Comparison of ENCODE assay signal across 14 cellular contexts in the genomic region with DNA sequence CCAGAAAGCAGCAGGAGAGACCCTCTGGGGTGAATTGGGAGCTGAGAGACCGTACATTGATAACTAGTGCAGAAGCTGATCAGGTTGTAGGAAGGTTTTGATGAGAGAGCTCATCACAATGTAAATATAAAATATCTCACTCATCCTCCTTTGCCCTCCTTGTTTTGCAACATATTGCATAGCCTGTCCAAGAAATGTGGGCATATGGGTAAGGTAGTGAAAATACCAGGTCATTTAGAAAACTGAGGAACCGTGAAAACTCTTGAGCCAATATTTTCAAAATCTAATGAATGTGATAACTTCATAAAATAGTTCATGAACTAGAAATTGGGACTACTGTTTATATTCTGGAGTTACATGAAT. TPM values are rescaled to one million over a fixed set of nuclear protein-coding genes. Genes with fewer than 3 reads are reported as not detected.
A peak's percentile ranks its signal among the peaks of the same experiment; 100 is the strongest.
DNase-seq lines count a peak whose midpoint lies in the region; ATAC-seq and TF ChIP-seq lines count a peak whose summit lies in the region.
"Had no signal": no experiment of that assay in that cellular context is flagged by ENCODE, and none has a peak within 500 bp of the region (broad histone marks: within the 10 kb centered on the region; RNA-seq: fewer than 3 reads in every experiment).

No MANE protein-coding gene starts in this region.

- no peak overlapping the region for H2BK5ac ChIP-seq in neuronal stem cell (ENCODE audit: low read length)

- H4K8ac ChIP-seq in neuronal stem cell (ENCODE audit: low read depth, low read length): no peak overlapping the region

- no peak for TF ChIP-seq POLR2A in heart left ventricle (IDR thresholded peaks at IDR 0.05)

- DNase-seq in SJSA1 (ENCODE audit: low read depth in 1 of 2, low spot score in 2 of 2) (no peak), neuronal stem cell (ENCODE audit: low spot score) (no peak), heart left ventricle (no peak)
- no peak for DNase-seq in effector memory CD4-positive, alpha-beta T cell
- DNase-seq: dorsolateral prefrontal cortex, sigmoid colon had no signal

- H3K27me3 ChIP-seq in SJSA1 (replicated peaks) (no peaks in the 10 kb centered on the region), neuronal stem cell (ENCODE audit: control insufficient read depth in 3 of 3, insufficient read depth in 3 of 3, low read depth in 1 of 3, low read length in 3 of 3) (no peaks in the 10 kb centered on the region), heart left ventricle (peaks cover 0 to 5% (median 0%) of the 10 kb centered on the region in 9 donors)
- no peaks in the 10 kb centered on the region for H3K27me3 ChIP-seq in effector memory CD4-positive, alpha-beta T cell (replicated peaks; ENCODE audit: control insufficient read depth, insufficient read depth, low read length, poor library complexity, severe bottlenecking)
- H3K27me3 ChIP-seq: adrenal gland, dorsolateral prefrontal cortex, sigmoid colon had no signal

- H3K4ac ChIP-seq in neuronal stem cell (ENCODE audit: low read length): no peak overlapping the region

- no peak overlapping the region for H3K23ac ChIP-seq in neuronal stem cell (ENCODE audit: low read depth, low read length, poor library complexity)

- no peaks in the 10 kb centered on the region for H3K79me1 ChIP-seq in neuronal stem cell (ENCODE audit: low read depth, low read length)

- no peak overlapping the region for H2BK15ac ChIP-seq in neuronal stem cell (ENCODE audit: low read length)

- ATAC-seq in GM19025 (IDR thresholded peaks at IDR 0.05; ENCODE audit: low read depth, unreplicated experiment) (peak; percentile 10), HG02642 (IDR thresholded peaks at IDR 0.05; ENCODE audit: poor library complexity, unreplicated experiment) (peak; percentile 9), heart left ventricle (no peak), HG03025 (IDR thresholded peaks at IDR 0.05; ENCODE audit: low FRiP score, unreplicated experiment) (no peak)
- ATAC-seq: gastroesophageal sphincter; naive thymus-derived CD8-positive, alpha-beta T cell had no signal

- no peak overlapping the region for H2BK120ac ChIP-seq in neuronal stem cell (ENCODE audit: low read depth, low read length)

- intact Hi-C loops in heart left ventricle (cut with DNase I): no loop called here

- H3K4me1 ChIP-seq in SJSA1 (replicated peaks): peaks cover 22% of the 10 kb centered on the region
- peaks cover 3 to 5% of the 10 kb centered on the region in 2 donors for H3K4me1 ChIP-seq in neuronal stem cell (ENCODE audit: control insufficient read depth in 2 of 2, insufficient read depth in 1 of 2, low read depth in 1 of 2, low read length in 2 of 2)
- H3K4me1 ChIP-seq in heart left ventricle: peaks cover 0 to 10% (median 0%) of the 10 kb centered on the region in 12 donors
- no peaks in the 10 kb centered on the region for H3K4me1 ChIP-seq in effector memory CD4-positive, alpha-beta T cell (ENCODE audit: control insufficient read depth, insufficient read depth, low read length, poor library complexity, severe bottlenecking)
- H3K4me1 ChIP-seq: adrenal gland, gastroesophageal sphincter had no signal

- H3K18ac ChIP-seq in neuronal stem cell (ENCODE audit: low read length): no peak overlapping the region

- no peak overlapping the region for H3K4me3 ChIP-seq in SJSA1
- no peak overlapping the region for H3K4me3 ChIP-seq in neuronal stem cell (ENCODE audit: low read length in 2 of 2)
- H3K4me3 ChIP-seq in heart left ventricle: no peak overlapping the region
- no peak overlapping the region for H3K4me3 ChIP-seq in effector memory CD4-positive, alpha-beta T cell (ENCODE audit: insufficient read depth, low read depth, low read length, poor library complexity, severe bottlenecking)
- H3K4me3 ChIP-seq: adrenal gland, dorsolateral prefrontal cortex, gastroesophageal sphincter, sigmoid colon had no signal

- no peak overlapping the region for H3K9ac ChIP-seq in neuronal stem cell (ENCODE audit: low read depth, low read length, poor library complexity)

- no peak overlapping the region for H4K91ac ChIP-seq in neuronal stem cell (ENCODE audit: low read depth, low read length, poor library complexity)

- no peak overlapping the region for H2BK12ac ChIP-seq in neuronal stem cell (ENCODE audit: low read length)

- peak overlapping the region; percentile 64 for H2AFZ ChIP-seq in neuronal stem cell (ENCODE audit: low read length)

- no CpG with 5 or more reads among the region's 2 CpGs for WGBS in neuronal stem cell (ENCODE audit: extremely low coverage in 2 of 2, insufficient read length in 2 of 2, insufficient replicate concordance in 1 of 2), 2 donors
- 41 to 43% (median 41%) methylated on average over 2 of the region's 2 CpGs for WGBS in heart left ventricle, 4 donors

- no peak overlapping the region for H2AK5ac ChIP-seq in neuronal stem cell (ENCODE audit: low read depth, low read length)

- TF ChIP-seq CTCF in heart left ventricle (IDR thresholded peaks at IDR 0.05): no peak

- H3K9me3 ChIP-seq in SJSA1 (replicated peaks) (0 out of 2 replicates have a peak, but pooled peaks cover 4% of the 10 kb centered on the region), neuronal stem cell (replicated peaks in 1 of 2; ENCODE audit: control insufficient read depth in 2 of 2, insufficient read depth in 1 of 2, low read depth in 1 of 2, low read length in 2 of 2) (peaks cover 0 to 5% of the 10 kb centered on the region in 2 donors), heart left ventricle (no peaks in the 10 kb centered on the region)
- H3K9me3 ChIP-seq in effector memory CD4-positive, alpha-beta T cell (ENCODE audit: control insufficient read depth, low read length): no peaks in the 10 kb centered on the region
- H3K9me3 ChIP-seq: adrenal gland, gastroesophageal sphincter, sigmoid colon had no signal

- H3K36me3 ChIP-seq in SJSA1 (no peaks in the 10 kb centered on the region), neuronal stem cell (replicated peaks in 1 of 2; ENCODE audit: control insufficient read depth in 2 of 2, insufficient read depth in 2 of 2, low read length in 2 of 2) (no peaks in the 10 kb centered on the region), heart left ventricle (no peaks in the 10 kb centered on the region)
- H3K36me3 ChIP-seq in effector memory CD4-positive, alpha-beta T cell (ENCODE audit: control insufficient read depth, insufficient read depth, low read length): no peaks in the 10 kb centered on the region
- H3K36me3 ChIP-seq: adrenal gland, gastroesophageal sphincter, sigmoid colon had no signal

- H3K27ac ChIP-seq in SJSA1 (peak overlapping the region; percentile 83), neuronal stem cell (replicated peaks; ENCODE audit: low read length) (no peak overlapping the region), heart left ventricle (no peak overlapping the region)
- no peak overlapping the region for H3K27ac ChIP-seq in effector memory CD4-positive, alpha-beta T cell (ENCODE audit: insufficient read depth, low read length, poor library complexity, severe bottlenecking)
- H3K27ac ChIP-seq: adrenal gland, dorsolateral prefrontal cortex, gastroesophageal sphincter, sigmoid colon, VCaP had no signal

- H3K14ac ChIP-seq in neuronal stem cell (ENCODE audit: low read length): no peak overlapping the region

- no peak overlapping the region for H3K4me2 ChIP-seq in neuronal stem cell (ENCODE audit: insufficient read depth, low read length, poor library complexity, severe bottlenecking)

RNA-seq across cellular contexts. Expression of a gene that starts 31.4 kb away (rescaled TPM):
- total RNA-seq in SJSA1 (2014; rRNA removed; shearing (Covaris generic)): 5.3 and 10.2 TPM in 2 replicates
- polyA plus RNA-seq in neuronal stem cell (2013, experiment 1 of 2): 19.9 TPM
- 20.3 TPM for polyA plus RNA-seq in neuronal stem cell (2013, experiment 2 of 2)
- 1 to 10 TPM in 6 of 9 donors, under 1 TPM in 3; 0.46 to 2.4 (median 1.1) TPM for total RNA-seq in heart left ventricle
- under 1 TPM; 0.50 to 0.94 TPM for polyA plus RNA-seq in heart left ventricle

RNA-seq across cellular contexts. Expression of a gene that starts 31.5 kb away (rescaled TPM):
- 1.2 TPM in 1 of 2 replicates, not detected in the other for total RNA-seq in SJSA1 (2014; rRNA removed; shearing (Covaris generic))
- 0.20 TPM for polyA plus RNA-seq in neuronal stem cell (2013, experiment 1 of 2)
- 0.06 TPM for polyA plus RNA-seq in neuronal stem cell (2013, experiment 2 of 2)
- not detected for total RNA-seq in heart left ventricle
- not detected for polyA plus RNA-seq in heart left ventricle
- total RNA-seq: adrenal gland; gastroesophageal sphincter; naive thymus-derived CD8-positive, alpha-beta T cell; sigmoid colon; temporal lobe had no signal
- polyA plus RNA-seq: adrenal gland; naive thymus-derived CD8-positive, alpha-beta T cell; sigmoid colon had no signal

Comparison
In these comparisons a context has a peak if more than half of its experiments do, and no peak if none do; other contexts are left out.
1. ATAC-seq: peak in GM19025 (single experiment) and HG02642 (single experiment); none in heart left ventricle (0 of 4) and HG03025 (single experiment).